24 cellular contexts compared by ENCODE assay signal in the genomic region with DNA sequence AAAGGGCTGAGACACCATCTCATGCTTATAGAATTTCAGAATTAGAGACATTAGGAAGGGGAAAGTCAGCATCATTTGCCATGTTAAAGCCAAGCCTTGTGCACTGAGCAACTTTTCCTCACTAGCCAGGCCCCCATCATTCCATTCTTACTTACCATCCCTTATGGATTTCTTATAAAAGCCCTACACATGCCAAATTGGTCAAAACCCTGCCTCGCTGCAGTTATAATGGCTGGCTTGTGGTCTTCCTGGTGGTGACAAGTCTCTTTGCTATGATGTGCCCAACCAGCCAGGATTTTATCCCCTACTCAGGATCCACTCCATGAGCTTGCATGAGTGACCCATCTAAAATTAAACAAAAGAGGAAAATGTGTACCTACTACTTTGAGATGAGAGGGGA.
"Had no signal": no experiment of that assay in that cellular context is flagged by ENCODE, and none has a peak within 500 bp of the region (broad histone marks: within the 10 kb centered on the region; RNA-seq: fewer than 3 reads in every experiment).

No MANE protein-coding gene starts in this region.

- H3K36me3 ChIP-seq: ascending aorta, SJCRH30 had no signal

- H3K4me3 ChIP-seq: ascending aorta, SJCRH30 had no signal

- H3K9ac ChIP-seq: SK-N-SH had no signal

- H3K4me2 ChIP-seq: SK-N-SH had no signal

- DNase-seq: activated CD4-positive, alpha-beta T cell treated with anti-CD3 and anti-CD28 coated beads for 48 hours; activated CD4-positive, alpha-beta T cell treated with anti-CD3 and anti-CD28 coated beads, Interleukin-2, amount 50 U/mL, for 4 hours; activated CD4-positive, CD25-positive, alpha-beta regulatory T cell treated with anti-CD3 and anti-CD28 coated beads, Interleukin-2, amount 50 U/mL, for 72 hours; activated CD8-positive, alpha-beta memory T cell treated with anti-CD3 and anti-CD28 coated beads, Interleukin-2, amount 10 ng/mL, durations not matched to agents 7 days and 5 days; activated effector memory CD4-positive, alpha-beta T cell treated with anti-CD3 and anti-CD28 coated beads, Interleukin-2, amount 50 U/mL, for 16 hours; activated naive CD4-positive, alpha-beta T cell treated with Interleukin-2 at 50 U/mL for 16 hours; activated naive CD8-positive, alpha-beta T cell treated with anti-CD3 and anti-CD28 coated beads, Interleukin-2, amount 50 U/mL, for 24 hours; activated T-cell treated with anti-CD3 and anti-CD28 coated beads, Interleukin-2, amount 50 U/mL, for 24 hours; amniotic stem cell; Kasumi-1; NCI-H1092; NCI-H1930; NCI-H2107; NCI-H2171 treated with DMSO at 0.1 percent for 48 hours; NCI-H226; NCI-H526; NCI-H774; NK-92 treated with Interleukin-12 subunit alpha and Interleukin-12 subunit beta, amount 100 ng/mL, for 24 hours; OCI-M1; RPMI8226; SJCRH30; SK-N-SH; SW 1271 had no signal

- H3K27ac ChIP-seq: ascending aorta, SJCRH30 had no signal

- H3K4me1 ChIP-seq: ascending aorta, SJCRH30 had no signal

- H3K27me3 ChIP-seq: ascending aorta, SJCRH30 had no signal

- H3K9me3 ChIP-seq: ascending aorta, SJCRH30, SK-N-SH had no signal
